In genomic region chr5:172188033-172188892, GRCh38 we compare ENCODE assay signal across 8 cellular contexts. TPM values are rescaled to one million over a fixed set of nuclear protein-coding genes. Genes with fewer than 3 reads are reported as not detected.
A peak's percentile ranks its signal among the peaks of the same experiment; 100 is the strongest.
DNase-seq lines count a peak whose midpoint lies in the region; ATAC-seq and TF ChIP-seq lines count a peak whose summit lies in the region.

Gene STK10 (minus strand): TSS chr5:172188224. CDS start chr5:172188042, 182 bp downstream.

- peak; percentile 5 for DNase-seq in NCI-H1436 treated with DMSO at 0.1 percent for 48 hours (lab: John Stamatoyannopoulos, UW)
- peak; percentile 79 for DNase-seq in amniotic stem cell (lab: John Stamatoyannopoulos, UW)
- DNase-seq in left ventricle myocardium inferior, result peak; percentile 94
- peak; percentile 87 for DNase-seq in prostate gland (ENCODE audit: low spot score)
- DNase-seq in ureter (ENCODE audit: low spot score), result peak; percentile 92

- peak; percentile 55 for ATAC-seq in HG02870 (IDR thresholded peaks at IDR 0.05; ENCODE audit: unreplicated experiment)

- WGBS in prostate gland, result under 1% methylated on average over 64 of the region's 102 CpGs

- H3K4me1 ChIP-seq in left ventricle myocardium inferior, result peaks cover 45% of the 10 kb centered on the region
- no peaks in the 10 kb centered on the region for H3K4me1 ChIP-seq in prostate gland (replicated peaks)

- H3K9me3 Mint-ChIP-seq in T-helper 1 cell treated with Interleukin-12 subunit alpha and Interleukin-12 subunit beta and Interleukin-4 antibody, amounts not matched to agents 30 μg/mL and 1 μg/mL, for 36 hours, result no peaks in the 10 kb centered on the region

- H3K27ac Mint-ChIP-seq in T-helper 1 cell treated with Interleukin-12 subunit alpha and Interleukin-12 subunit beta and Interleukin-4 antibody, amounts not matched to agents 30 μg/mL and 1 μg/mL, for 36 hours, result peak within 1 kb of the TSS; percentile 95

- intact Hi-C loops in left ventricle myocardium inferior (cut with micrococcal nuclease) (no loop called here), prostate gland (cut with DNase I) (loop anchor here (5.0 kb wide), 3 partner anchors 94 to 276 kb away; partner anchors contain the start of gene UBTD2)

- H3K36me3 ChIP-seq in left ventricle myocardium inferior (no peaks in the 10 kb centered on the region), prostate gland (no peaks in the 10 kb centered on the region)

- TF ChIP-seq POLR2A in GM15510 (IDR thresholded peaks at IDR 0.05; ENCODE audit: borderline replicate concordance, extremely low read depth, insufficient read length) (peak; percentile 60), prostate gland (IDR thresholded peaks at IDR 0.05) (peak; percentile 61)

- peak within 1 kb of the TSS; percentile 97 for H3K4me3 Mint-ChIP-seq in T-helper 1 cell treated with Interleukin-12 subunit alpha and Interleukin-12 subunit beta and Interleukin-4 antibody, amounts not matched to agents 30 μg/mL and 1 μg/mL, for 36 hours

- H3K27me3 ChIP-seq in left ventricle myocardium inferior (ENCODE audit: low read depth) (no peaks in the 10 kb centered on the region), prostate gland (replicated peaks; ENCODE audit: insufficient read depth) (no peaks in the 10 kb centered on the region)

- peaks cover 26% of the 10 kb centered on the region for H3K36me3 Mint-ChIP-seq in T-helper 1 cell treated with Interleukin-12 subunit alpha and Interleukin-12 subunit beta and Interleukin-4 antibody, amounts not matched to agents 30 μg/mL and 1 μg/mL, for 36 hours (ENCODE audit: low read depth)

- peak within 1 kb of the TSS; percentile 94 for H3K27ac ChIP-seq in left ventricle myocardium inferior (replicated peaks)
- peak within 1 kb of the TSS; percentile 73 to 84 for H3K27ac ChIP-seq in prostate gland

- TF ChIP-seq CTCF in left ventricle myocardium inferior (IDR thresholded peaks at IDR 0.05; ENCODE audit: borderline replicate concordance) (peak; percentile 93), prostate gland (IDR thresholded peaks at IDR 0.05) (peak; percentile 48 to 93 (median 79))

- H3K9me3 ChIP-seq in left ventricle myocardium inferior (replicated peaks), result no peaks in the 10 kb centered on the region
- no peaks in the 10 kb centered on the region for H3K9me3 ChIP-seq in prostate gland

- peaks cover 10% of the 10 kb centered on the region for H3K27me3 Mint-ChIP-seq in T-helper 1 cell treated with Interleukin-12 subunit alpha and Interleukin-12 subunit beta and Interleukin-4 antibody, amounts not matched to agents 30 μg/mL and 1 μg/mL, for 36 hours (ENCODE audit: low read depth)

- peaks cover 24% of the 10 kb centered on the region for H3K4me1 Mint-ChIP-seq in T-helper 1 cell treated with Interleukin-12 subunit alpha and Interleukin-12 subunit beta and Interleukin-4 antibody, amounts not matched to agents 30 μg/mL and 1 μg/mL, for 36 hours (ENCODE audit: low read depth)

- H3K4me3 ChIP-seq in left ventricle myocardium inferior (peak within 1 kb of the TSS; percentile 88), prostate gland (peak within 1 kb of the TSS; percentile 70 to 86)

RNA-seq across cellular contexts. Expression of gene STK10, which starts in this region (rescaled TPM):
- total RNA-seq in left ventricle myocardium inferior, result 5.3 TPM
- 10 to 100 TPM in 1 of 2 donors, 1 to 10 TPM in 1; 4.6 to 73.3 TPM for total RNA-seq in prostate gland
- 41.9 TPM for total RNA-seq in ureter

Comparison
In these comparisons a context has a peak if more than half of its experiments do, and no peak if none do; other contexts are left out.
1. Peak in every context shown above with its lines: DNase-seq, ATAC-seq, H3K4me3 ChIP-seq and H3K27ac ChIP-seq.
2. DNase-seq: peak in every context shown above with its lines; median percentile 94 in left ventricle myocardium inferior; 92 in ureter; 87 in prostate gland; 79 in amniotic stem cell; 5 in NCI-H1436 treated with DMSO at 0.1 percent for 48 hours.